11 cellular contexts compared by ENCODE assay signal in genomic region chr2:149595069-149595963, GRCh38. TPM values are rescaled to one million over a fixed set of nuclear protein-coding genes. Genes with fewer than 3 reads are reported as not detected.
DNase-seq lines count a peak whose midpoint lies in the region; ATAC-seq and TF ChIP-seq lines count a peak whose summit lies in the region.
"Had no signal": no experiment of that assay in that cellular context is flagged by ENCODE, and none has a peak within 500 bp of the region (broad histone marks: within the 10 kb centered on the region; RNA-seq: fewer than 3 reads in every experiment).

No MANE protein-coding gene starts in this region.

- BruUV-seq in Caco-2 (replicated peaks; lab: Mats Ljungman, UMichigan) (no TSS peak), mammary epithelial cell (replicated peaks; lab: Mats Ljungman, UMichigan) (no TSS peak)

- no peaks in the 10 kb centered on the region for H4K20me1 ChIP-seq in Loucy (ENCODE audit: insufficient read depth, low read length, poor library complexity, severe bottlenecking)
- no peaks in the 10 kb centered on the region for H4K20me1 ChIP-seq in mammary epithelial cell (ENCODE audit: insufficient read depth, low read length)

- ATAC-seq in GM19452 (IDR thresholded peaks at IDR 0.05; ENCODE audit: unreplicated experiment) (no peak), HG03439 (IDR thresholded peaks at IDR 0.05; ENCODE audit: unreplicated experiment) (no peak)
- ATAC-seq: body of pancreas had no signal

- H2AFZ ChIP-seq in Loucy (ENCODE audit: low read length) (no peak overlapping the region), mammary epithelial cell (ENCODE audit: low read depth, low read length) (peak overlapping the region; percentile 65)

- CTCF ChIA-PET in Caco-2 (lab: Charles Lee) (interaction anchor here (0.7 kb wide), 1 partner anchor 953 kb away, joined by 3 read pairs; no protein-coding TSS in a partner anchor), mammary epithelial cell (lab: Charles Lee; ENCODE audit: low non-redundant PET) (interaction anchor here (0.9 kb wide), 1 partner anchor 1843 kb away, joined by 6 read pairs; no protein-coding TSS in a partner anchor)

- dilution Hi-C loops in mammary epithelial cell (cut with HindIII; ENCODE audit: low sequenced_read_pairs): no loop called here

- no peak overlapping the region for H3K4me3 ChIP-seq in Caco-2 (ENCODE audit: low read depth, low read length)
- H3K4me3 ChIP-seq in Loucy (ENCODE audit: low read length, poor library complexity, severe bottlenecking): no peak overlapping the region
- H3K4me3 ChIP-seq in mammary epithelial cell (replicated peaks in 1 of 3; ENCODE audit: insufficient read depth in 1 of 3, low read depth in 2 of 3, low read length in 3 of 3): no peak overlapping the region
- H3K4me3 ChIP-seq in mesodermal cell (ENCODE audit: extremely low read depth, insufficient read depth, low read length, poor library complexity, severe bottlenecking): no peak overlapping the region
- H3K4me3 ChIP-seq: body of pancreas, suprapubic skin had no signal

- intact Hi-C loops in Caco-2 (cut with micrococcal nuclease; ENCODE audit: unreplicated experiment): loop anchor here (5.0 to 10.0 kb wide), 2 partner anchors 339 to 1642 kb away; no protein-coding TSS in a partner anchor
- intact Hi-C loops in mammary epithelial cell (cut with micrococcal nuclease): loop anchor here (2.0 to 10.0 kb wide), 4 partner anchors 399 to 1839 kb away; no protein-coding TSS in a partner anchor

- DNase-seq in Caco-2: no peak
- DNase-seq in mammary epithelial cell: peak; percentile 31
- DNase-seq in globus pallidus (ENCODE audit: low spot score): no peak
- no peak for DNase-seq in NCI-H748 (lab: John Stamatoyannopoulos, UW; ENCODE audit: unreplicated experiment)
- DNase-seq: body of pancreas, Karpas-422 had no signal

- H3K27ac ChIP-seq in mammary epithelial cell (ENCODE audit: insufficient read depth, low read depth, low read length) (no peak overlapping the region), mesodermal cell (ENCODE audit: low read depth, low read length, severe bottlenecking) (peak overlapping the region; percentile 11)
- H3K27ac ChIP-seq: body of pancreas, suprapubic skin had no signal

- TF ChIP-seq CTCF in Caco-2 (IDR thresholded peaks at IDR 0.05; ENCODE audit: insufficient read depth in 1 of 2, low read depth in 1 of 2, low read length in 1 of 2, severe bottlenecking in 1 of 2, unreplicated experiment in 1 of 2) (peak; percentile 30 to 39), Loucy (conservative IDR thresholded peaks at IDR 0.05; ENCODE audit: low read length) (peak; percentile 56), mammary epithelial cell (conservative IDR thresholded peaks at IDR 0.05 in 1 of 2, IDR thresholded peaks at IDR 0.05 in 1 of 2; ENCODE audit: extremely low read depth in 1 of 2, insufficient read depth in 1 of 2, low read depth in 1 of 2, low read length in 2 of 2) (peak; percentile 38 to 40)

- peaks cover 26% of the 10 kb centered on the region for H3K4me1 Mint-ChIP-seq in Caco-2 (ENCODE audit: low read depth, unreplicated experiment)

- H3K9me3 ChIP-seq in Caco-2 (peaks cover 4% of the 10 kb centered on the region; the same call in 1 of the 2 replicates), Loucy (ENCODE audit: insufficient read depth, low read depth, low read length) (no peaks in the 10 kb centered on the region), mammary epithelial cell (replicated peaks; ENCODE audit: insufficient read depth, low read length) (no peaks in the 10 kb centered on the region), mesodermal cell (ENCODE audit: control insufficient read depth, low read length) (no peaks in the 10 kb centered on the region)
- H3K9me3 ChIP-seq: body of pancreas, suprapubic skin had no signal

- no peak overlapping the region for H3K4me3 Mint-ChIP-seq in Caco-2 (ENCODE audit: unreplicated experiment)

- H3K36me3 Mint-ChIP-seq in Caco-2 (ENCODE audit: insufficient read depth, unreplicated experiment): peaks cover 5% of the 10 kb centered on the region

- H3K4me1 ChIP-seq in Caco-2 (peaks cover 24% of the 10 kb centered on the region), Loucy (ENCODE audit: insufficient read depth, low read length, poor library complexity, severe bottlenecking) (peaks cover 15% of the 10 kb centered on the region), mammary epithelial cell (ENCODE audit: insufficient read depth, low read length) (peaks cover 15% of the 10 kb centered on the region), mesodermal cell (ENCODE audit: control insufficient read depth, insufficient read depth, low read length, poor library complexity, severe bottlenecking) (peaks cover 14% of the 10 kb centered on the region)
- H3K4me1 ChIP-seq: body of pancreas had no signal

- no peaks in the 10 kb centered on the region for H3K27me3 ChIP-seq in Caco-2 (replicated peaks; ENCODE audit: control insufficient read depth, insufficient read depth, low read length)
- peaks cover 16% of the 10 kb centered on the region for H3K27me3 ChIP-seq in Loucy (ENCODE audit: insufficient read depth, low read length, poor library complexity, severe bottlenecking)
- no peaks in the 10 kb centered on the region for H3K27me3 ChIP-seq in mammary epithelial cell (ENCODE audit: insufficient read depth, low read length)
- H3K27me3 ChIP-seq: body of pancreas, suprapubic skin had no signal

- H3K9me2 ChIP-seq in Loucy (replicated peaks; ENCODE audit: low read depth, low read length): no peaks in the 10 kb centered on the region

- no peaks in the 10 kb centered on the region; the same call in 1 of the 2 replicates for H3K36me3 ChIP-seq in Caco-2 (ENCODE audit: control insufficient read depth, insufficient read depth, low read length)
- no peaks in the 10 kb centered on the region for H3K36me3 ChIP-seq in Loucy (ENCODE audit: insufficient read depth, low read length)
- no peaks in the 10 kb centered on the region for H3K36me3 ChIP-seq in mammary epithelial cell (ENCODE audit: insufficient read depth, low read length)
- H3K36me3 ChIP-seq in mesodermal cell (ENCODE audit: control insufficient read depth, insufficient read depth, low read length): no peaks in the 10 kb centered on the region
- H3K36me3 ChIP-seq: suprapubic skin had no signal

- in situ Hi-C loops in mammary epithelial cell (cut with MboI; ENCODE audit: low sequenced_read_pairs in 2 of 2): loop anchor here (5.0 to 25.0 kb wide), 5 partner anchors 877 to 1649 kb away; no protein-coding TSS in a partner anchor

- no peaks in the 10 kb centered on the region for H3F3A ChIP-seq in Loucy (ENCODE audit: low read depth)

- H3K27ac Mint-ChIP-seq in Caco-2 (ENCODE audit: unreplicated experiment): peak overlapping the region; percentile 17

- H3K9ac ChIP-seq in Loucy (ENCODE audit: low read depth, low read length, poor library complexity, severe bottlenecking) (no peak overlapping the region), mammary epithelial cell (ENCODE audit: insufficient read depth, low read length) (no peak overlapping the region)

- no peaks in the 10 kb centered on the region for H3K79me2 ChIP-seq in Loucy (ENCODE audit: insufficient read depth, low read length)
- no peaks in the 10 kb centered on the region for H3K79me2 ChIP-seq in mammary epithelial cell (ENCODE audit: insufficient read depth, low read length)

- H3K4me2 ChIP-seq in Loucy (ENCODE audit: low read depth, low read length, poor library complexity, severe bottlenecking) (no peak overlapping the region), mammary epithelial cell (ENCODE audit: insufficient read depth, low read depth, low read length) (peak overlapping the region; percentile 35)

- 77% methylated on average over 1 of the region's 1 CpG for WGBS in mammary epithelial cell (ENCODE audit: low coverage, missing lambda C conversion rate)
- WGBS in mesodermal cell (ENCODE audit: insufficient coverage in 2 of 2), 2 experiments: no CpG with 5 or more reads among the region's 1 CpG

- POLR2A ChIA-PET in Caco-2 (lab: Charles Lee): no interaction called here

- H3K9me3 Mint-ChIP-seq in Caco-2 (ENCODE audit: unreplicated experiment): no peaks in the 10 kb centered on the region

- H3K27me3 Mint-ChIP-seq in Caco-2 (ENCODE audit: insufficient read depth, unreplicated experiment): no peaks in the 10 kb centered on the region

RNA-seq across cellular contexts. Expression of gene MMADHC, which starts 7.7 kb away (rescaled TPM):
- total RNA-seq in Caco-2 (2022) (125 and 132 TPM in 2 replicates), mammary epithelial cell (100 to 1,000 TPM; 116 to 141 TPM)
- polyA plus RNA-seq in mammary epithelial cell: 75.8 TPM
- polyA minus RNA-seq in mammary epithelial cell: 82.4 TPM
- 127 TPM for polyA plus RNA-seq in mesodermal cell (2013, experiment 1 of 2)
- polyA plus RNA-seq in mesodermal cell (2013, experiment 2 of 2): 144 TPM
